Comparison of ENCODE assay signal across 1 cellular context in the genomic region with DNA sequence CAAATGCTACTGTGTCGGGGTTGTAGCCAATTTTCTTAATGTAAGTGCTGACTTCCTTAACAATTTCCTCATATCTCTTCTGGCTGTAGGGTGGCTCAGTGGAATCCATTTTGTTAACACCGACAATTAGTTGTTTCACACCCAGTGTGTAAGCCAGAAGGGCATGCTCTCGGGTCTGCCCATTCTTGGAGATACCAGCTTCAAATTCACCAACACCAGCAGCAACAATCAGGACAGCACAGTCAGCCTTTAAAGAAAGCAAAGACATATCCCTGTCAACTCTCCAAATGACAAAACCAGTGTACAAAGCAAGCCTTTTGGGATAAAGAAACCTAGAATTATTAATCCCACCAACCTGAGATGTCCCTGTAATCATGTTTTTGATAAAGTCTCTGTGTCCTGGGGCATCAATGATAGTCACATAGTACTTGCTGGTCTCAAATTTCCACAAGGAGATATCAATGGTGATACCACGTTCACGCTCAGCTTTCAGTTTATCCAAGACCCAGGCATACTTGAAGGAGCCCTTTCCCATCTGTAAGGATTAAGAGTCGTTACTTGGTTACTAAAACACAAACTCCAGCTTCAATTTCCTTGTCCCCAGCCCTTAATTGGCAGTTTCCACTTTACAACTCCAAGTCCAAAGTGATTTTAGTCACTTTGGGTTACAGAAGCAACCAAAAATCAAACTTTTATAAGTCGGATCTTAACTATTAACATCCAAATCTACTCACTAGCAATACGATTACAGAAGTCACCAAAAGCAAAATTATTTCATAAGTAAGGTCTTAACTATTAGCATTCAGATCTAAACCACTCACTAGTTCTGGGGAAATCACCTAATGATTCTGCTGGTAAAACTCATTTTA.
A peak's percentile ranks its signal among the peaks of the same experiment; 100 is the strongest.
TF ChIP-seq lines count a peak whose summit lies in the region.

No MANE protein-coding gene starts in this region.

TF ChIP-seq in A549, 52 proteins besides CTCF, POLR2A, EP300 and RAD21 (continued from another document):
- TF ChIP-seq, protein P1, sequence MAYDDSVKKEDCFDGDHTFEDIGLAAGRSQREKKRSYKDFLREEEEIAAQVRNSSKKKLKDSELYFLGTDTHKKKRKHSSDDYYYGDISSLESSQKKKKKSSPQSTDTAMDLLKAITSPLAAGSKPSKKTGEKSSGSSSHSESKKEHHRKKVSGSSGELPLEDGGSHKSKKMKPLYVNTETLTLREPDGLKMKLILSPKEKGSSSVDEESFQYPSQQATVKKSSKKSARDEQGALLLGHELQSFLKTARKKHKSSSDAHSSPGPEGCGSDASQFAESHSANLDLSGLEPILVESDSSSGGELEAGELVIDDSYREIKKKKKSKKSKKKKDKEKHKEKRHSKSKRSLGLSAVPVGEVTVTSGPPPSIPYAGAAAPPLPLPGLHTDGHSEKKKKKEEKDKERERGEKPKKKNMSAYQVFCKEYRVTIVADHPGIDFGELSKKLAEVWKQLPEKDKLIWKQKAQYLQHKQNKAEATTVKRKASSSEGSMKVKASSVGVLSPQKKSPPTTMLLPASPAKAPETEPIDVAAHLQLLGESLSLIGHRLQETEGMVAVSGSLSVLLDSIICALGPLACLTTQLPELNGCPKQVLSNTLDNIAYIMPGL (CRISPR knock-in tag; IDR thresholded peaks at IDR 0.05; ENCODE audit: borderline replicate concordance) = peak; percentile 45; the same call in 1 of the 2 replicates
- TF ChIP-seq, protein P2, sequence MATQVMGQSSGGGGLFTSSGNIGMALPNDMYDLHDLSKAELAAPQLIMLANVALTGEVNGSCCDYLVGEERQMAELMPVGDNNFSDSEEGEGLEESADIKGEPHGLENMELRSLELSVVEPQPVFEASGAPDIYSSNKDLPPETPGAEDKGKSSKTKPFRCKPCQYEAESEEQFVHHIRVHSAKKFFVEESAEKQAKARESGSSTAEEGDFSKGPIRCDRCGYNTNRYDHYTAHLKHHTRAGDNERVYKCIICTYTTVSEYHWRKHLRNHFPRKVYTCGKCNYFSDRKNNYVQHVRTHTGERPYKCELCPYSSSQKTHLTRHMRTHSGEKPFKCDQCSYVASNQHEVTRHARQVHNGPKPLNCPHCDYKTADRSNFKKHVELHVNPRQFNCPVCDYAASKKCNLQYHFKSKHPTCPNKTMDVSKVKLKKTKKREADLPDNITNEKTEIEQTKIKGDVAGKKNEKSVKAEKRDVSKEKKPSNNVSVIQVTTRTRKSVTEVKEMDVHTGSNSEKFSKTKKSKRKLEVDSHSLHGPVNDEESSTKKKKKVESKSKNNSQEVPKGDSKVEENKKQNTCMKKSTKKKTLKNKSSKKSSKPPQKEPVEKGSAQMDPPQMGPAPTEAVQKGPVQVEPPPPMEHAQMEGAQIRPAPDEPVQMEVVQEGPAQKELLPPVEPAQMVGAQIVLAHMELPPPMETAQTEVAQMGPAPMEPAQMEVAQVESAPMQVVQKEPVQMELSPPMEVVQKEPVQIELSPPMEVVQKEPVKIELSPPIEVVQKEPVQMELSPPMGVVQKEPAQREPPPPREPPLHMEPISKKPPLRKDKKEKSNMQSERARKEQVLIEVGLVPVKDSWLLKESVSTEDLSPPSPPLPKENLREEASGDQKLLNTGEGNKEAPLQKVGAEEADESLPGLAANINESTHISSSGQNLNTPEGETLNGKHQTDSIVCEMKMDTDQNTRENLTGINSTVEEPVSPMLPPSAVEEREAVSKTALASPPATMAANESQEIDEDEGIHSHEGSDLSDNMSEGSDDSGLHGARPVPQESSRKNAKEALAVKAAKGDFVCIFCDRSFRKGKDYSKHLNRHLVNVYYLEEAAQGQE (IDR thresholded peaks at IDR 0.05) = peak; percentile 0; the same call in 1 of the 2 replicates
- TF ChIP-seq HOXA7 (CRISPR knock-in tag; IDR thresholded peaks at IDR 0.05) (peak; percentile 95), TFCP2L1 (CRISPR knock-in tag; IDR thresholded peaks at IDR 0.05) (peak; percentile 86; the same call in 1 of the 2 replicates), RARB (CRISPR knock-in tag; IDR thresholded peaks at IDR 0.05) (peak; percentile 87; the same call in 1 of the 2 replicates)
